Comparison of ENCODE assay signal across 30 cellular contexts in the genomic region with DNA sequence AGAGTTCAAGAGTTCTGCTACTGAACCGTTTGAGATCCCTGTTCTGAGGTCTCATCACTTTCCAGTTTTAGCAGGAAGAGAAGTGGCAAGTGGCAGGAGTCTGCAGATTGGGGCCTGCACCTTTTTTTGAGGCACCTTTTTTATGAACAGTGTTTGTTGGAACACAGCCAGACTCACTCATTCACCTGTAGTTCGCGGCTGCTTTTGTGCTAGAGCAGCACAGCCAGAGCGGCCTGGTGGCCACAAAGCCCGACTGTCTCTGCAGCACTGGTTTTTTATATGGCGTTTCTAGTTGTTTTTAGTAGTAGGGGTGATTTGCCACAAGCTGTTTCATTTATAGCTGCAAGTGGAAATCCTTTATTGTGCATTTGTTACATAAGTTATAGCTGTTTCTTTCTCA. TPM values are rescaled to one million over a fixed set of nuclear protein-coding genes. Genes with fewer than 3 reads are reported as not detected.
DNase-seq lines count a peak whose midpoint lies in the region; ATAC-seq lines count a peak whose summit lies in the region.
"Had no signal": no experiment of that assay in that cellular context is flagged by ENCODE, and none has a peak within 500 bp of the region (broad histone marks: within the 10 kb centered on the region; RNA-seq: fewer than 3 reads in every experiment).

No MANE protein-coding gene starts in this region.

- H3K27ac ChIP-seq in GM23248 = no peak overlapping the region
- H3K27ac ChIP-seq: epithelial cell of prostate, ovary, PC-9, tibial nerve had no signal

- H3K9ac ChIP-seq in GM23248 = no peak overlapping the region

- H2AFZ ChIP-seq in GM23248 = no peak overlapping the region
- H2AFZ ChIP-seq: PC-9 had no signal

- H3K27me3 ChIP-seq in GM23248 (replicated peaks; ENCODE audit: insufficient read depth) = no peaks in the 10 kb centered on the region
- H3K27me3 ChIP-seq: MG63, ovary, tibial nerve had no signal

- DNase-seq in NCI-H1092 (lab: John Stamatoyannopoulos, UW) (peak; percentile 2), NCI-H1092 treated with DMSO at 0.1 percent for 48 hours (lab: John Stamatoyannopoulos, UW) (no peak), COR-L47 (lab: John Stamatoyannopoulos, UW) (peak; percentile 71), NCI-H146 (lab: John Stamatoyannopoulos, UW) (peak; percentile 33), NCI-H69 (lab: John Stamatoyannopoulos, UW) (peak; percentile 62), 8988T (no peak), GM23248 (no peak)
- DNase-seq: activated CD4-positive, alpha-beta T cell treated with anti-CD3 and anti-CD28 coated beads for 36 hours; activated effector memory CD4-positive, alpha-beta T cell treated with Interleukin-2 at 50 U/mL for 16 hours; activated T-cell treated with anti-CD3 and anti-CD28 coated beads for 4 hours; anterior cingulate cortex; CD4-positive, alpha-beta T cell; effector CD4-positive, alpha-beta T cell; GF-D8; islet precursor cell; KBM-7; MG63; midbrain; NCI-H1930; ovary; PC-9; retina; stimulated activated CD4-positive, alpha-beta T cell treated with anti-CD3 and anti-CD28 coated beads, Interleukin-2, amount 100 ng/mL, for 24 hours had no signal

- peaks cover 19% of the 10 kb centered on the region for H3K36me3 ChIP-seq in GM23248 (ENCODE audit: low read depth)
- H3K36me3 ChIP-seq: ovary had no signal

- H3K4me2 ChIP-seq in GM23248 (ENCODE audit: unreplicated experiment) = no peak overlapping the region
- H3K4me2 ChIP-seq: PC-9, smooth muscle cell had no signal

- 46 to 50% methylated on average over 6 of the region's 6 CpGs for WGBS in GM23248 (ENCODE audit: low coverage in 1 of 2, low lambda C conversion rate in 2 of 2, missing lambda C conversion rate in 2 of 2), 2 experiments

- H3K9me3 ChIP-seq in GM23248 (ENCODE audit: low read depth) = no peaks in the 10 kb centered on the region
- H3K9me3 ChIP-seq: MG63, ovary, tibial nerve had no signal

- H3K79me2 ChIP-seq in GM23248 (ENCODE audit: insufficient read depth) = peaks cover 100% of the 10 kb centered on the region

- H3K4me1 ChIP-seq in GM23248 (ENCODE audit: insufficient read depth) = no peaks in the 10 kb centered on the region

- in situ Hi-C loops in GM23248 (cut with MboI) = no loop called here

- no peaks in the 10 kb centered on the region; the same call in 1 of the 2 replicates for H3F3A ChIP-seq in GM23248 (ENCODE audit: insufficient read depth)

- no peaks in the 10 kb centered on the region for H3K9me2 ChIP-seq in GM23248 (ENCODE audit: insufficient read depth)

- peaks cover 16% of the 10 kb centered on the region for H4K20me1 ChIP-seq in GM23248 (ENCODE audit: insufficient read depth)

- no peak for ATAC-seq in GM19467 (IDR thresholded peaks at IDR 0.05; ENCODE audit: unreplicated experiment)
- ATAC-seq: activated CD4-positive, alpha-beta T cell treated with anti-CD3 and anti-CD28 coated beads for 36 hours; HCT116 had no signal

- H3K4me3 ChIP-seq in GM23248 = no peak overlapping the region
- H3K4me3 ChIP-seq: MG63, ovary, PC-9, smooth muscle cell, tibial nerve had no signal

RNA-seq across cellular contexts. Expression of gene ACP1, which starts 8.6 kb away (rescaled TPM):
- 116 and 183 TPM in 2 replicates for total RNA-seq in GM23248 (2014; rRNA removed; shearing (Covaris generic))
- polyA plus RNA-seq in GM23248 (2016; fragmentation: Nextera tagmentation; extraction: Ambion mirVana) = 156 TPM in 2 replicates

RNA-seq across cellular contexts. Expression of gene SH3YL1, which starts 9.5 kb away (rescaled TPM):
- total RNA-seq in GM23248 (2014; rRNA removed; shearing (Covaris generic)) = 24.0 and 34.8 TPM in 2 replicates
- polyA plus RNA-seq in GM23248 (2016; fragmentation: Nextera tagmentation; extraction: Ambion mirVana) = 23.6 and 25.2 TPM in 2 replicates

RNA-seq across cellular contexts. Expression of gene ALKAL2, which starts 14.6 kb away (rescaled TPM):
- not detected in 2 replicates for total RNA-seq in GM23248 (2014; rRNA removed; shearing (Covaris generic))
- polyA plus RNA-seq in GM23248 (2016; fragmentation: Nextera tagmentation; extraction: Ambion mirVana) = not detected in 2 replicates
- total RNA-seq: A172; activated CD4-positive, alpha-beta T cell treated with anti-CD3 and anti-CD28 coated beads for 36 hours; bronchial epithelial cell; CD4-positive, alpha-beta T cell; PC-9 had no signal

Comparison
In these comparisons a context has a peak if more than half of its experiments do, and no peak if none do; other contexts are left out.
1. DNase-seq: peak in NCI-H1092 (single experiment), COR-L47 (single experiment), NCI-H146 (single experiment) and NCI-H69 (single experiment); none in NCI-H1092 treated with DMSO at 0.1 percent for 48 hours (single experiment), 8988T (single experiment) and GM23248 (single experiment).